1 cellular context compared by ENCODE assay signal in genomic region chr3:11405323-11405722, GRCh38.
TF ChIP-seq lines count a peak whose summit lies in the region.

No MANE protein-coding gene starts in this region.

TF ChIP-seq in HepG2, 621 proteins besides CTCF, POLR2A, EP300 and RAD21 (continued from another document):
- TF ChIP-seq, protein P1, sequence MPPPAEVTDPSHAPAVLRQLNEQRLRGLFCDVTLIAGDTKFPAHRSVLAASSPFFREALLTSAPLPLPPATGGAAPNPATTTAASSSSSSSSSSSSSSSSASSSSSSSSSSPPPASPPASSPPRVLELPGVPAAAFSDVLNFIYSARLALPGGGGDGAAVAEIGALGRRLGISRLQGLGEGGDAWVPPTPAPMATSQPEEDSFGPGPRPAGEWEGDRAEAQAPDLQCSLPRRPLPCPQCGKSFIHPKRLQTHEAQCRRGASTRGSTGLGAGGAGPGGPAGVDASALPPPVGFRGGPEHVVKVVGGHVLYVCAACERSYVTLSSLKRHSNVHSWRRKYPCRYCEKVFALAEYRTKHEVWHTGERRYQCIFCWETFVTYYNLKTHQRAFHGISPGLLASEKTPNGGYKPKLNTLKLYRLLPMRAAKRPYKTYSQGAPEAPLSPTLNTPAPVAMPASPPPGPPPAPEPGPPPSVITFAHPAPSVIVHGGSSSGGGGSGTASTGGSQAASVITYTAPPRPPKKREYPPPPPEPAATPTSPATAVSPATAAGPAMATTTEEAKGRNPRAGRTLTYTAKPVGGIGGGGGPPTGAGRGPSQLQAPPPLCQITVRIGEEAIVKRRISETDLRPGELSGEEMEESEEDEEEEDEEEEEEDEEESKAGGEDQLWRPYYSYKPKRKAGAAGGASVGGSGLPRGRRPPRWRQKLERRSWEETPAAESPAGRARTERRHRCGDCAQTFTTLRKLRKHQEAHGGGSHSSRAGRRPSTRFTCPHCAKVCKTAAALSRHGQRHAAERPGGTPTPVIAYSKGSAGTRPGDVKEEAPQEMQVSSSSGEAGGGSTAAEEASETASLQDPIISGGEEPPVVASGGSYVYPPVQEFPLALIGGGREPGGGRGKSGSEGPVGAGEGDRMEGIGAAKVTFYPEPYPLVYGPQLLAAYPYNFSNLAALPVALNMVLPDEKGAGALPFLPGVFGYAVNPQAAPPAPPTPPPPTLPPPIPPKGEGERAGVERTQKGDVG (CRISPR knock-in tag; IDR thresholded peaks at IDR 0.05; ENCODE audit: borderline replicate concordance) = no peak
- TF ChIP-seq ZNF891 (CRISPR knock-in tag; IDR thresholded peaks at IDR 0.05) (no peak), AGO2 (optimal IDR thresholded peaks at IDR 0.05; ENCODE audit: low read depth, low read length) (no peak), ARNT (IDR thresholded peaks at IDR 0.05) (no peak), ZBTB38 (CRISPR knock-in tag; IDR thresholded peaks at IDR 0.05) (no peak), HHEX (CRISPR knock-in tag; IDR thresholded peaks at IDR 0.05) (no peak)
